ENCODE assay signal across 17 cellular contexts in the genomic region with DNA sequence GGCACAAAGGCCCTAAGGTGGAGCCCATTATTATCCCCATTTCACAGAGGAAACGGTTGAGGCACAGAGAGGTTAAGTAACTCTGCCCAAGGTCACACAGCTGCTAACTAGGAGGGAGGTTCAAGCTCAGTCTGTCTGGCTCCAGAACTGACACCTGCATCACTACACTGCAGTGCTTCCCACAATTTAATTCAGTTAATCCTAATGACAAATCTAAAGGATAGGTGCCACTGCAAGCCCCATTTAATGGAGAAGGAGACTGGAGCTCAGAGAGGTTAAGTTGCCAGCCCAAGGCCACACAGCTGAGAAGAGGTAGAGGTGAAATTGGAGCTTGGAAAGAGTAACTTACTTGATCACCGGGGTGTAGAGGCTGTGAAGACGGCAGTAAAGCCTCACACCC.
A peak's percentile ranks its signal among the peaks of the same experiment; 100 is the strongest.
DNase-seq lines count a peak whose midpoint lies in the region; TF ChIP-seq lines count a peak whose summit lies in the region.
"Had no signal": no experiment of that assay in that cellular context is flagged by ENCODE, and none has a peak within 500 bp of the region (broad histone marks: within the 10 kb centered on the region; RNA-seq: fewer than 3 reads in every experiment).

No MANE protein-coding gene starts in this region.

- H3K4me1 Mint-ChIP-seq in activated naive CD8-positive, alpha-beta T cell (ENCODE audit: low read depth), result no peaks in the 10 kb centered on the region
- no peaks in the 10 kb centered on the region for H3K4me1 Mint-ChIP-seq in activated naive CD8-positive, alpha-beta T cell treated with anti-CD3 and anti-CD28 coated beads for 36 hours
- H3K4me1 Mint-ChIP-seq in activated T-helper 1 cell treated with anti-CD3 and anti-CD28 coated beads, Interleukin-12 subunit alpha, Interleukin-12 subunit beta, Interleukin-2, Interleukin-4 antibody, amounts not matched to agents 30 ng/mL and 10 ng/mL and 1 ng/mL, durations not matched to agents 14 hours and 24 hours and 36 hours (ENCODE audit: low read depth), result peaks cover 6% of the 10 kb centered on the region
- H3K4me1 Mint-ChIP-seq in neural crest cell, result peaks cover 9% of the 10 kb centered on the region

- no peaks in the 10 kb centered on the region for H3K9me3 ChIP-seq in HEK293 (ENCODE audit: control insufficient read depth, insufficient read depth, low read depth, low read length)
- H3K9me3 ChIP-seq: Caco-2 had no signal

- H3K27me3 Mint-ChIP-seq in activated naive CD8-positive, alpha-beta T cell, result no peaks in the 10 kb centered on the region
- H3K27me3 Mint-ChIP-seq in activated naive CD8-positive, alpha-beta T cell treated with anti-CD3 and anti-CD28 coated beads for 36 hours, result no peaks in the 10 kb centered on the region
- H3K27me3 Mint-ChIP-seq in activated T-helper 1 cell treated with anti-CD3 and anti-CD28 coated beads, Interleukin-12 subunit alpha, Interleukin-12 subunit beta, Interleukin-2, Interleukin-4 antibody, amounts not matched to agents 30 ng/mL and 10 ng/mL and 1 ng/mL, durations not matched to agents 14 hours and 24 hours and 36 hours (ENCODE audit: insufficient read depth), result no peaks in the 10 kb centered on the region
- no peaks in the 10 kb centered on the region for H3K27me3 Mint-ChIP-seq in neural crest cell (ENCODE audit: low read depth)

- H3K4me3 Mint-ChIP-seq in activated naive CD8-positive, alpha-beta T cell, result no peak overlapping the region
- no peak overlapping the region for H3K4me3 Mint-ChIP-seq in activated naive CD8-positive, alpha-beta T cell treated with anti-CD3 and anti-CD28 coated beads for 36 hours
- H3K4me3 Mint-ChIP-seq in activated T-helper 1 cell treated with anti-CD3 and anti-CD28 coated beads, Interleukin-12 subunit alpha, Interleukin-12 subunit beta, Interleukin-2, Interleukin-4 antibody, amounts not matched to agents 30 ng/mL and 10 ng/mL and 1 ng/mL, durations not matched to agents 14 hours and 24 hours and 36 hours, result no peak overlapping the region
- no peak overlapping the region for H3K4me3 Mint-ChIP-seq in neural crest cell
- H3K4me3 Mint-ChIP-seq: CD14-positive monocyte had no signal

- POLR2A ChIA-PET in HEK293 (lab: Yijun Ruan, JAX), result no interaction called here

- CTCF ChIA-PET in HEK293 (lab: Yijun Ruan, JAX), result interaction anchor here (0.6 to 0.9 kb wide), 3 partner anchors 27 to 549 kb away, joined by 3 to 4 read pairs (median 3); no protein-coding TSS in a partner anchor

- no peak overlapping the region for H3K27ac ChIP-seq in HEK293 (ENCODE audit: extremely low read depth, low read depth, low read length)

- peak overlapping the region; percentile 47 for H3K27ac Mint-ChIP-seq in activated naive CD8-positive, alpha-beta T cell
- H3K27ac Mint-ChIP-seq in activated naive CD8-positive, alpha-beta T cell treated with anti-CD3 and anti-CD28 coated beads for 36 hours, result no peak overlapping the region
- peak overlapping the region; percentile 72 for H3K27ac Mint-ChIP-seq in activated T-helper 1 cell treated with anti-CD3 and anti-CD28 coated beads, Interleukin-12 subunit alpha, Interleukin-12 subunit beta, Interleukin-2, Interleukin-4 antibody, amounts not matched to agents 30 ng/mL and 10 ng/mL and 1 ng/mL, durations not matched to agents 14 hours and 24 hours and 36 hours
- peak overlapping the region; percentile 72 for H3K27ac Mint-ChIP-seq in neural crest cell (ENCODE audit: unreplicated experiment)

- no peaks in the 10 kb centered on the region for H3K9me3 Mint-ChIP-seq in activated naive CD8-positive, alpha-beta T cell (ENCODE audit: low read depth)
- H3K9me3 Mint-ChIP-seq in activated naive CD8-positive, alpha-beta T cell treated with anti-CD3 and anti-CD28 coated beads for 36 hours, result no peaks in the 10 kb centered on the region
- H3K9me3 Mint-ChIP-seq in activated T-helper 1 cell treated with anti-CD3 and anti-CD28 coated beads, Interleukin-12 subunit alpha, Interleukin-12 subunit beta, Interleukin-2, Interleukin-4 antibody, amounts not matched to agents 30 ng/mL and 10 ng/mL and 1 ng/mL, durations not matched to agents 14 hours and 24 hours and 36 hours, result no peaks in the 10 kb centered on the region
- no peaks in the 10 kb centered on the region for H3K9me3 Mint-ChIP-seq in neural crest cell

- H3K4me1 ChIP-seq in HEK293 (ENCODE audit: control insufficient read depth, insufficient read depth, low read length), result peaks cover 10% of the 10 kb centered on the region

- TF ChIP-seq CTCF in HEK293 (tag by site-specific recombination; IDR thresholded peaks at IDR 0.05), result no peak
- no peak for TF ChIP-seq CTCF in neural crest cell (conservative IDR thresholded peaks at IDR 0.05)

- H3K36me3 ChIP-seq in HEK293 (ENCODE audit: control insufficient read depth in 2 of 2, insufficient read depth in 1 of 2, low read length in 2 of 2), result no peaks in the 10 kb centered on the region

- H3K4me3 ChIP-seq in HEK293 (ENCODE audit: low read depth, low read length), result no peak overlapping the region

- peaks cover 11% of the 10 kb centered on the region for H3K36me3 Mint-ChIP-seq in activated naive CD8-positive, alpha-beta T cell
- H3K36me3 Mint-ChIP-seq in activated naive CD8-positive, alpha-beta T cell treated with anti-CD3 and anti-CD28 coated beads for 36 hours, result peaks cover 13% of the 10 kb centered on the region
- H3K36me3 Mint-ChIP-seq in activated T-helper 1 cell treated with anti-CD3 and anti-CD28 coated beads, Interleukin-12 subunit alpha, Interleukin-12 subunit beta, Interleukin-2, Interleukin-4 antibody, amounts not matched to agents 30 ng/mL and 10 ng/mL and 1 ng/mL, durations not matched to agents 14 hours and 24 hours and 36 hours (ENCODE audit: low read depth), result peaks cover 27% of the 10 kb centered on the region
- peaks cover 14% of the 10 kb centered on the region for H3K36me3 Mint-ChIP-seq in neural crest cell (ENCODE audit: low read depth)

- intact Hi-C loops in activated T-helper 1 cell treated with anti-CD3 and anti-CD28 coated beads, Interleukin-12 subunit alpha, Interleukin-12 subunit beta, Interleukin-2, Interleukin-4 antibody, amounts not matched to agents 30 ng/mL and 10 ng/mL and 1 ng/mL, durations not matched to agents 14 hours and 24 hours and 36 hours (cut with micrococcal nuclease), result no loop called here

- no peak for DNase-seq in activated naive CD8-positive, alpha-beta T cell treated with anti-CD3 and anti-CD28 coated beads for 36 hours
- no peak for DNase-seq in activated T-helper 1 cell treated with anti-CD3 and anti-CD28 coated beads, Interleukin-12 subunit alpha, Interleukin-12 subunit beta, Interleukin-2, Interleukin-4 antibody, amounts not matched to agents 30 ng/mL and 10 ng/mL and 1 ng/mL, durations not matched to agents 14 hours and 24 hours and 36 hours (ENCODE audit: low spot score)
- DNase-seq in neural crest cell (ENCODE audit: low read depth, low spot score), result no peak
- no peak for DNase-seq in NCI-H1417 treated with DMSO at 0.1 percent for 48 hours (lab: John Stamatoyannopoulos, UW)
- no peak for DNase-seq in NCI-H446 treated with DMSO at 0.1 percent for 48 hours (lab: John Stamatoyannopoulos, UW)
- no peak for DNase-seq in stimulated activated CD4-positive, alpha-beta T cell treated with anti-CD3 and anti-CD28 coated beads, Interleukin-2, amount 100 ng/mL, for 48 hours
- DNase-seq: EL; IMR-90; NCI-H1930; NCI-H69; NK-92 treated with Interleukin-12 subunit alpha and Interleukin-12 subunit beta, amount 100 ng/mL, for 24 hours; OCI-M1; SIG-M5 had no signal

TF ChIP-seq in HEK293, 187 proteins besides CTCF, POLR2A, EP300 and RAD21:
- TF ChIP-seq, protein P1, sequence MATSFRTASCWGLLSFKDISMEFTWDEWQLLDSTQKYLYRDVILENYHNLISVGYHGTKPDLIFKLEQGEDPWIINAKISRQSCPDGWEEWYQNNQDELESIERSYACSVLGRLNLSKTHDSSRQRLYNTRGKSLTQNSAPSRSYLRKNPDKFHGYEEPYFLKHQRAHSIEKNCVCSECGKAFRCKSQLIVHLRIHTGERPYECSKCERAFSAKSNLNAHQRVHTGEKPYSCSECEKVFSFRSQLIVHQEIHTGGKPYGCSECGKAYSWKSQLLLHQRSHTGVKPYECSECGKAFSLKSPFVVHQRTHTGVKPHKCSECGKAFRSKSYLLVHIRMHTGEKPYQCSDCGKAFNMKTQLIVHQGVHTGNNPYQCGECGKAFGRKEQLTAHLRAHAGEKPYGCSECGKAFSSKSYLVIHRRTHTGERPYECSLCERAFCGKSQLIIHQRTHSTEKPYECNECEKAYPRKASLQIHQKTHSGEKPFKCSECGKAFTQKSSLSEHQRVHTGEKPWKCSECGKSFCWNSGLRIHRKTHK (tag by site-specific recombination; IDR thresholded peaks at IDR 0.05), result no peak
- TF ChIP-seq ZNF768 (tag by site-specific recombination; IDR thresholded peaks at IDR 0.05), result peak; percentile 88; the same call in 1 of the 2 replicates
TF ChIP-seq in HEK293: peak in this region for 1.
